ENCODE assay signal across 8 cellular contexts in genomic region chr12:94603434-94604068, GRCh38. TPM values are rescaled to one million over a fixed set of nuclear protein-coding genes. Genes with fewer than 3 reads are reported as not detected.
DNase-seq lines count a peak whose midpoint lies in the region; ATAC-seq and TF ChIP-seq lines count a peak whose summit lies in the region.

No MANE protein-coding gene starts in this region.

- peaks cover 7% of the 10 kb centered on the region for H3K9me3 Mint-ChIP-seq in CD4-positive, alpha-beta T cell

- H3K9me3 ChIP-seq in CD4-positive, alpha-beta T cell (ENCODE audit: control insufficient read depth, low read length) = no peaks in the 10 kb centered on the region
- peaks cover 0 to 6% (median 0%) of the 10 kb centered on the region in 3 donors for H3K9me3 ChIP-seq in gastroesophageal sphincter

- TF ChIP-seq POLR2A in gastroesophageal sphincter (IDR thresholded peaks at IDR 0.05) = no peak

- H3K27ac Mint-ChIP-seq in CD4-positive, alpha-beta T cell = no peak overlapping the region

- H4K20me1 ChIP-seq in KMS-11 (ENCODE audit: insufficient read depth) = no peaks in the 10 kb centered on the region

- TF ChIP-seq CTCF in CD4-positive, alpha-beta T cell (IDR thresholded peaks at IDR 0.05) = peak; percentile 66
- peak; percentile 70 for TF ChIP-seq CTCF in KMS-11 (conservative IDR thresholded peaks at IDR 0.05; ENCODE audit: low read depth, low read length)
- peak; percentile 26 to 63 (median 31) for TF ChIP-seq CTCF in gastroesophageal sphincter (IDR thresholded peaks at IDR 0.05)
- TF ChIP-seq CTCF in coronary artery (IDR thresholded peaks at IDR 0.05) = no peak

- H3K4me1 ChIP-seq in KMS-11 (ENCODE audit: low read depth, poor library complexity, severe bottlenecking) (peaks cover 17% of the 10 kb centered on the region), gastroesophageal sphincter (peaks cover 0 to 15% (median 0%) of the 10 kb centered on the region in 3 donors)

- no peak overlapping the region for H2AFZ ChIP-seq in KMS-11 (ENCODE audit: low read depth)

- TF ChIP-seq EP300 in gastroesophageal sphincter (IDR thresholded peaks at IDR 0.05) = no peak

- intact Hi-C loops in CD4-positive, alpha-beta T cell (cut with DNase I, micrococcal nuclease) = loop anchor here (2.0 to 10.0 kb wide), 5 partner anchors 159 to 931 kb away; no protein-coding TSS in a partner anchor

- H3K4me3 Mint-ChIP-seq in CD4-positive, alpha-beta T cell = no peak overlapping the region

- peak; percentile 26 to 49 (median 32) for DNase-seq in CD4-positive, alpha-beta T cell
- DNase-seq in activated T-cell treated with anti-CD3 and anti-CD28 coated beads for 4 hours = peak; percentile 35
- DNase-seq in stimulated activated CD4-positive, alpha-beta T cell treated with anti-CD3 and anti-CD28 coated beads, Interleukin-2, amount 100 ng/mL, for 48 hours = peak; percentile 55 to 63
- no peak for DNase-seq in coronary artery (ENCODE audit: low spot score)
- DNase-seq in glomerular visceral epithelial cell (ENCODE audit: extremely low spot score) = no peak

- H3K27me3 ChIP-seq in CD4-positive, alpha-beta T cell (ENCODE audit: control insufficient read depth, insufficient read depth, low read length) = peaks cover 5% of the 10 kb centered on the region
- H3K27me3 ChIP-seq in KMS-11 (ENCODE audit: insufficient read depth, low read depth) = no peaks in the 10 kb centered on the region
- H3K27me3 ChIP-seq in gastroesophageal sphincter = no peaks in the 10 kb centered on the region

- H3K36me3 ChIP-seq in KMS-11 (ENCODE audit: insufficient read depth) (no peaks in the 10 kb centered on the region), gastroesophageal sphincter (no peaks in the 10 kb centered on the region)

- H3K4me3 ChIP-seq in KMS-11 (IDR thresholded peaks at IDR 0.05; ENCODE audit: insufficient read depth, low read depth, low read length) (no peak overlapping the region), gastroesophageal sphincter (no peak overlapping the region), coronary artery (no peak overlapping the region)

- H3K27ac ChIP-seq in CD4-positive, alpha-beta T cell (ENCODE audit: low read depth, low read length) = no peak overlapping the region
- H3K27ac ChIP-seq in KMS-11 (no peak overlapping the region), gastroesophageal sphincter (no peak overlapping the region), coronary artery (no peak overlapping the region)

- CTCF ChIA-PET in CD4-positive, alpha-beta T cell (lab: Charles Lee) = interaction anchor here (1.1 kb wide), 1 partner anchor 7 kb away, joined by 3 read pairs; no protein-coding TSS in a partner anchor

- POLR2A ChIA-PET in CD4-positive, alpha-beta T cell (lab: Charles Lee) = no interaction called here

- 73 to 82% methylated on average over 6 of the region's 6 CpGs for WGBS in gastroesophageal sphincter (ENCODE audit: low coverage in 1 of 2), 2 donors

- no peaks in the 10 kb centered on the region for H3K4me1 Mint-ChIP-seq in CD4-positive, alpha-beta T cell (ENCODE audit: low read depth)

- H3K9ac ChIP-seq in KMS-11 = no peak overlapping the region

- H3K36me3 Mint-ChIP-seq in CD4-positive, alpha-beta T cell (ENCODE audit: low read depth) = no peaks in the 10 kb centered on the region

- H3K4me2 ChIP-seq in KMS-11 = no peak overlapping the region

- peaks cover 4% of the 10 kb centered on the region for H3K27me3 Mint-ChIP-seq in CD4-positive, alpha-beta T cell

- no peaks in the 10 kb centered on the region for H3K79me2 ChIP-seq in KMS-11 (ENCODE audit: insufficient read depth, low read depth)

- no peak for ATAC-seq in CD4-positive, alpha-beta T cell (ENCODE audit: poor library complexity)
- ATAC-seq in gastroesophageal sphincter = no peak
- ATAC-seq in GM18873 (IDR thresholded peaks at IDR 0.05; ENCODE audit: low FRiP score, unreplicated experiment) = no peak

RNA-seq across cellular contexts. Expression of gene TMCC3, which starts 46.8 kb away (rescaled TPM):
- total RNA-seq in CD4-positive, alpha-beta T cell = 1 to 10 TPM in 1 of 2 experiments, under 1 TPM in 1; 0.78 to 1.3 TPM
- 10 to 100 TPM in 3 of 4 donors, 1 to 10 TPM in 1; 9.2 to 24.7 (median 20.2) TPM for total RNA-seq in gastroesophageal sphincter

Comparison
In these comparisons a context has a peak if more than half of its experiments do, and no peak if none do; other contexts are left out.
1. DNase-seq: peak in CD4-positive, alpha-beta T cell (10 of 10), activated T-cell treated with anti-CD3 and anti-CD28 coated beads for 4 hours (single experiment) and stimulated activated CD4-positive, alpha-beta T cell treated with anti-CD3 and anti-CD28 coated beads, Interleukin-2, amount 100 ng/mL, for 48 hours (2 of 2); none in coronary artery (single experiment) and glomerular visceral epithelial cell (single experiment).
2. RNA of gene TMCC3, which starts 46.8 kb away (total RNA-seq): 9.2 to 24.7 TPM in gastroesophageal sphincter; 0.78 to 1.3 TPM in CD4-positive, alpha-beta T cell; every median in the first group is over 4 times any median in the second.